Comparison of ENCODE assay signal across 1 cellular context in the genomic region with DNA sequence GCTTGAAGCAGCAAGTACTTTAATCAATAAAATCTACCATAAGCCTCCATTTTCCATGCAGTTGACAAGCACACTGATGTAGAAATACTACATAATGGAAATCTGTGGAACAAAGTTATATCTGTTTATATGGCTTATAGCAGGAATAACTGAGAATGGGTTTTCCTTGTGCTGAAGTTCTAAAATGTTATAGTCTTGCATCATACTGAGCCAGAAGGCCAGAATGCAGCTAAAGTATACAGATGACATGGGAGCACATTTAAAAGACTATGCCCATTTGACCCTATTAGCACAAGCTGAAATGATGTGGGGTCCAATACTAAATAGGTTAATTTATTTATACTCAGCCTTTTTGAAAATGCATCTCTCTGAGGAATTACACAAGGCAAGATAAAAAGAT.
TF ChIP-seq lines count a peak whose summit lies in the region.

No MANE protein-coding gene starts in this region.

TF ChIP-seq in GM12878, 131 proteins besides CTCF, POLR2A, EP300 and RAD21:
- no peak for TF ChIP-seq WRNIP1 (IDR thresholded peaks at IDR 0.05; ENCODE audit: borderline replicate concordance, low read depth, low read length)
- TF ChIP-seq, protein P1, sequence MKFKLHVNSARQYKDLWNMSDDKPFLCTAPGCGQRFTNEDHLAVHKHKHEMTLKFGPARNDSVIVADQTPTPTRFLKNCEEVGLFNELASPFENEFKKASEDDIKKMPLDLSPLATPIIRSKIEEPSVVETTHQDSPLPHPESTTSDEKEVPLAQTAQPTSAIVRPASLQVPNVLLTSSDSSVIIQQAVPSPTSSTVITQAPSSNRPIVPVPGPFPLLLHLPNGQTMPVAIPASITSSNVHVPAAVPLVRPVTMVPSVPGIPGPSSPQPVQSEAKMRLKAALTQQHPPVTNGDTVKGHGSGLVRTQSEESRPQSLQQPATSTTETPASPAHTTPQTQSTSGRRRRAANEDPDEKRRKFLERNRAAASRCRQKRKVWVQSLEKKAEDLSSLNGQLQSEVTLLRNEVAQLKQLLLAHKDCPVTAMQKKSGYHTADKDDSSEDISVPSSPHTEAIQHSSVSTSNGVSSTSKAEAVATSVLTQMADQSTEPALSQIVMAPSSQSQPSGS (IDR thresholded peaks at IDR 0.05; ENCODE audit: low read length), result no peak
- TF ChIP-seq, protein P2, sequence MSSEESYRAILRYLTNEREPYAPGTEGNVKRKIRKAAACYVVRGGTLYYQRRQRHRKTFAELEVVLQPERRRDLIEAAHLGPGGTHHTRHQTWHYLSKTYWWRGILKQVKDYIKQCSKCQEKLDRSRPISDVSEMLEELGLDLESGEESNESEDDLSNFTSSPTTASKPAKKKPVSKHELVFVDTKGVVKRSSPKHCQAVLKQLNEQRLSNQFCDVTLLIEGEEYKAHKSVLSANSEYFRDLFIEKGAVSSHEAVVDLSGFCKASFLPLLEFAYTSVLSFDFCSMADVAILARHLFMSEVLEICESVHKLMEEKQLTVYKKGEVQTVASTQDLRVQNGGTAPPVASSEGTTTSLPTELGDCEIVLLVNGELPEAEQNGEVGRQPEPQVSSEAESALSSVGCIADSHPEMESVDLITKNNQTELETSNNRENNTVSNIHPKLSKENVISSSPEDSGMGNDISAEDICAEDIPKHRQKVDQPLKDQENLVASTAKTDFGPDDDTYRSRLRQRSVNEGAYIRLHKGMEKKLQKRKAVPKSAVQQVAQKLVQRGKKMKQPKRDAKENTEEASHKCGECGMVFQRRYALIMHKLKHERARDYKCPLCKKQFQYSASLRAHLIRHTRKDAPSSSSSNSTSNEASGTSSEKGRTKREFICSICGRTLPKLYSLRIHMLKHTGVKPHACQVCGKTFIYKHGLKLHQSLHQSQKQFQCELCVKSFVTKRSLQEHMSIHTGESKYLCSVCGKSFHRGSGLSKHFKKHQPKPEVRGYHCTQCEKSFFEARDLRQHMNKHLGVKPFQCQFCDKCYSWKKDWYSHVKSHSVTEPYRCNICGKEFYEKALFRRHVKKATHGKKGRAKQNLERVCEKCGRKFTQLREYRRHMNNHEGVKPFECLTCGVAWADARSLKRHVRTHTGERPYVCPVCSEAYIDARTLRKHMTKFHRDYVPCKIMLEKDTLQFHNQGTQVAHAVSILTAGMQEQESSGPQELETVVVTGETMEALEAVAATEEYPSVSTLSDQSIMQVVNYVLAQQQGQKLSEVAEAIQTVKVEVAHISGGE (CRISPR knock-in tag; IDR thresholded peaks at IDR 0.05), result no peak
- no peak for TF ChIP-seq SREBF1 (IDR thresholded peaks at IDR 0.05; ENCODE audit: low read length)
- TF ChIP-seq, protein P3, sequence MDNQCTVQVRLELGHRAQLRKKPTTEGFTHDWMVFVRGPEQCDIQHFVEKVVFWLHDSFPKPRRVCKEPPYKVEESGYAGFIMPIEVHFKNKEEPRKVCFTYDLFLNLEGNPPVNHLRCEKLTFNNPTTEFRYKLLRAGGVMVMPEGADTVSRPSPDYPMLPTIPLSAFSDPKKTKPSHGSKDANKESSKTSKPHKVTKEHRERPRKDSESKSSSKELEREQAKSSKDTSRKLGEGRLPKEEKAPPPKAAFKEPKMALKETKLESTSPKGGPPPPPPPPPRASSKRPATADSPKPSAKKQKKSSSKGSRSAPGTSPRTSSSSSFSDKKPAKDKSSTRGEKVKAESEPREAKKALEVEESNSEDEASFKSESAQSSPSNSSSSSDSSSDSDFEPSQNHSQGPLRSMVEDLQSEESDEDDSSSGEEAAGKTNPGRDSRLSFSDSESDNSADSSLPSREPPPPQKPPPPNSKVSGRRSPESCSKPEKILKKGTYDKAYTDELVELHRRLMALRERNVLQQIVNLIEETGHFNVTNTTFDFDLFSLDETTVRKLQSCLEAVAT (IDR thresholded peaks at IDR 0.05), result no peak
- TF ChIP-seq PAX8 (IDR thresholded peaks at IDR 0.05), result no peak
- TF ChIP-seq NBN (IDR thresholded peaks at IDR 0.05), result no peak
- TF ChIP-seq, protein P4, sequence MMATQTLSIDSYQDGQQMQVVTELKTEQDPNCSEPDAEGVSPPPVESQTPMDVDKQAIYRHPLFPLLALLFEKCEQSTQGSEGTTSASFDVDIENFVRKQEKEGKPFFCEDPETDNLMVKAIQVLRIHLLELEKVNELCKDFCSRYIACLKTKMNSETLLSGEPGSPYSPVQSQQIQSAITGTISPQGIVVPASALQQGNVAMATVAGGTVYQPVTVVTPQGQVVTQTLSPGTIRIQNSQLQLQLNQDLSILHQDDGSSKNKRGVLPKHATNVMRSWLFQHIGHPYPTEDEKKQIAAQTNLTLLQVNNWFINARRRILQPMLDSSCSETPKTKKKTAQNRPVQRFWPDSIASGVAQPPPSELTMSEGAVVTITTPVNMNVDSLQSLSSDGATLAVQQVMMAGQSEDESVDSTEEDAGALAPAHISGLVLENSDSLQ (IDR thresholded peaks at IDR 0.05), result no peak
- TF ChIP-seq, protein P5, sequence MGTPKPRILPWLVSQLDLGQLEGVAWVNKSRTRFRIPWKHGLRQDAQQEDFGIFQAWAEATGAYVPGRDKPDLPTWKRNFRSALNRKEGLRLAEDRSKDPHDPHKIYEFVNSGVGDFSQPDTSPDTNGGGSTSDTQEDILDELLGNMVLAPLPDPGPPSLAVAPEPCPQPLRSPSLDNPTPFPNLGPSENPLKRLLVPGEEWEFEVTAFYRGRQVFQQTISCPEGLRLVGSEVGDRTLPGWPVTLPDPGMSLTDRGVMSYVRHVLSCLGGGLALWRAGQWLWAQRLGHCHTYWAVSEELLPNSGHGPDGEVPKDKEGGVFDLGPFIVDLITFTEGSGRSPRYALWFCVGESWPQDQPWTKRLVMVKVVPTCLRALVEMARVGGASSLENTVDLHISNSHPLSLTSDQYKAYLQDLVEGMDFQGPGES (IDR thresholded peaks at IDR 0.05), result no peak
- no peak for TF ChIP-seq PAX5 (IDR thresholded peaks at IDR 0.05; ENCODE audit: borderline replicate concordance, low read depth, low read length)
- TF ChIP-seq, protein P6, sequence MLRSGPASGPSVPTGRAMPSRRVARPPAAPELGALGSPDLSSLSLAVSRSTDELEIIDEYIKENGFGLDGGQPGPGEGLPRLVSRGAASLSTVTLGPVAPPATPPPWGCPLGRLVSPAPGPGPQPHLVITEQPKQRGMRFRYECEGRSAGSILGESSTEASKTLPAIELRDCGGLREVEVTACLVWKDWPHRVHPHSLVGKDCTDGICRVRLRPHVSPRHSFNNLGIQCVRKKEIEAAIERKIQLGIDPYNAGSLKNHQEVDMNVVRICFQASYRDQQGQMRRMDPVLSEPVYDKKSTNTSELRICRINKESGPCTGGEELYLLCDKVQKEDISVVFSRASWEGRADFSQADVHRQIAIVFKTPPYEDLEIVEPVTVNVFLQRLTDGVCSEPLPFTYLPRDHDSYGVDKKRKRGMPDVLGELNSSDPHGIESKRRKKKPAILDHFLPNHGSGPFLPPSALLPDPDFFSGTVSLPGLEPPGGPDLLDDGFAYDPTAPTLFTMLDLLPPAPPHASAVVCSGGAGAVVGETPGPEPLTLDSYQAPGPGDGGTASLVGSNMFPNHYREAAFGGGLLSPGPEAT (IDR thresholded peaks at IDR 0.05; ENCODE audit: low read depth), result no peak
- no peak for TF ChIP-seq YY1 (IDR thresholded peaks at IDR 0.05; ENCODE audit: low read depth, low read length)
- TF ChIP-seq TAF1 (IDR thresholded peaks at IDR 0.05; ENCODE audit: borderline replicate concordance, low read depth, low read length), result no peak
- TF ChIP-seq, protein P7, sequence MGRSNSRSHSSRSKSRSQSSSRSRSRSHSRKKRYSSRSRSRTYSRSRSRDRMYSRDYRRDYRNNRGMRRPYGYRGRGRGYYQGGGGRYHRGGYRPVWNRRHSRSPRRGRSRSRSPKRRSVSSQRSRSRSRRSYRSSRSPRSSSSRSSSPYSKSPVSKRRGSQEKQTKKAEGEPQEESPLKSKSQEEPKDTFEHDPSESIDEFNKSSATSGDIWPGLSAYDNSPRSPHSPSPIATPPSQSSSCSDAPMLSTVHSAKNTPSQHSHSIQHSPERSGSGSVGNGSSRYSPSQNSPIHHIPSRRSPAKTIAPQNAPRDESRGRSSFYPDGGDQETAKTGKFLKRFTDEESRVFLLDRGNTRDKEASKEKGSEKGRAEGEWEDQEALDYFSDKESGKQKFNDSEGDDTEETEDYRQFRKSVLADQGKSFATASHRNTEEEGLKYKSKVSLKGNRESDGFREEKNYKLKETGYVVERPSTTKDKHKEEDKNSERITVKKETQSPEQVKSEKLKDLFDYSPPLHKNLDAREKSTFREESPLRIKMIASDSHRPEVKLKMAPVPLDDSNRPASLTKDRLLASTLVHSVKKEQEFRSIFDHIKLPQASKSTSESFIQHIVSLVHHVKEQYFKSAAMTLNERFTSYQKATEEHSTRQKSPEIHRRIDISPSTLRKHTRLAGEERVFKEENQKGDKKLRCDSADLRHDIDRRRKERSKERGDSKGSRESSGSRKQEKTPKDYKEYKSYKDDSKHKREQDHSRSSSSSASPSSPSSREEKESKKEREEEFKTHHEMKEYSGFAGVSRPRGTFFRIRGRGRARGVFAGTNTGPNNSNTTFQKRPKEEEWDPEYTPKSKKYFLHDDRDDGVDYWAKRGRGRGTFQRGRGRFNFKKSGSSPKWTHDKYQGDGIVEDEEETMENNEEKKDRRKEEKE (IDR thresholded peaks at IDR 0.05), result no peak
- TF ChIP-seq GABPA (IDR thresholded peaks at IDR 0.05; ENCODE audit: low read depth), result no peak
- TF ChIP-seq CBX5 (IDR thresholded peaks at IDR 0.05; ENCODE audit: low read depth), result no peak
